ENCODE assay signal across 11 cellular contexts in the genomic region with DNA sequence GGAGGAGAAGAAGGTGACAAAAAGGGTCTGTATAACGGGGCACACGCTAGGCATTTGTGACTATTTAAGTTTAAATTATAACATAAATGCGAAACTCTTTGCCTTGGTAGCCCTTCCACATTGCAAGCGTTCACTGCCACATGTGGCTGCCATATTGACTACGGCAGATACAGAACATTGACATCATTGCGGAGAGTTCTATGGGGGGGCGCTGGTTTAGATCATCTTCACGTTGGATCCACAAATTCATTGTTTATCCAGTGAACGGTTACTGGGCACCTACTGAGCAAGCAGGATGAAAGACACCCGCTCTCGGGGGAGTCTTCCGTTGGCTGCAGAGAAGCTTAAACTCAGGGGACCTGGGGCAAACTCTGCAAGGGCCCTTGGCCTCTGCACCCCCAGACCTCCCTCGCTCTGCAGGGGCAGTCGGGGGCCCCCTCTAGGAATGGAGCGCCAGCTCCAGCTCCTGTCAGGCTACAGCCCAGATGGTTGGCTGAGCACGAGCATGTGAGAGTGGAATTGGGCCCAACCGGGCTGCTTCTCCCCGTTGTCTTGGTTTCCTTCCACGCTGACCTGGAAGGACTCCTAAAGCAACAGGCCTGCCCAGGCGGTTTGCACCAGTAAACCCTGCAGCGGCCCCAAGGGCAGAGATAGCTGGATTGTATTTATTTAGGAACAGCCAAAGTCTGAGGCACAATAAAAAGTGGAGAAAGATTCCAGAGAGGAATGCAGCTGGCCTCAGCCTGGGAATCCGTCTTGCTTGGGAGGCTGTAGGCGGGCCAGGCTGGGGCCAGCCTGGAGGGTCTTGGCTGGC.
A peak's percentile ranks its signal among the peaks of the same experiment; 100 is the strongest.
DNase-seq lines count a peak whose midpoint lies in the region; TF ChIP-seq lines count a peak whose summit lies in the region.
"Had no signal": no experiment of that assay in that cellular context is flagged by ENCODE, and none has a peak within 500 bp of the region (broad histone marks: within the 10 kb centered on the region; RNA-seq: fewer than 3 reads in every experiment).

No MANE protein-coding gene starts in this region.

- H3K9me3 Mint-ChIP-seq in chondrocyte (ENCODE audit: low read depth): no peaks in the 10 kb centered on the region

- peak overlapping the region; percentile 96 for H3K27ac Mint-ChIP-seq in chondrocyte (ENCODE audit: unreplicated experiment)
- H3K27ac Mint-ChIP-seq: activated CD8-positive, alpha-beta T cell treated with anti-CD3 and anti-CD28 coated beads, Interleukin-2, amount 10 ng/mL, durations not matched to agents 7 days and 5 days had no signal

- H3K4me1 Mint-ChIP-seq in chondrocyte (ENCODE audit: low read depth): peaks cover 74% of the 10 kb centered on the region

- no peak for TF ChIP-seq EP300 in suprapubic skin (IDR thresholded peaks at IDR 0.05)

- no peaks in the 10 kb centered on the region for H3K27me3 Mint-ChIP-seq in chondrocyte (ENCODE audit: low read depth)

- H3K27ac ChIP-seq in liver (ENCODE audit: low read depth in 1 of 2, low read length in 2 of 2) (peak overlapping the region; percentile 14 to 63), suprapubic skin (peak overlapping the region; percentile 13)
- H3K27ac ChIP-seq: upper lobe of right lung had no signal

- TF ChIP-seq CTCF in chondrocyte (IDR thresholded peaks at IDR 0.05): no peak
- no peak for TF ChIP-seq CTCF in liver (IDR thresholded peaks at IDR 0.05; ENCODE audit: low read depth, low read length, missing input control)
- no peak for TF ChIP-seq CTCF in suprapubic skin (IDR thresholded peaks at IDR 0.05)

- H3K36me3 Mint-ChIP-seq in chondrocyte (ENCODE audit: low read depth): no peaks in the 10 kb centered on the region

- no peak overlapping the region for H3K9ac ChIP-seq in liver (ENCODE audit: low read depth in 1 of 2, low read length in 2 of 2)

- peak; percentile 25 to 59 for TF ChIP-seq RAD21 in liver (IDR thresholded peaks at IDR 0.05)

- no peak for TF ChIP-seq POLR2A in suprapubic skin (IDR thresholded peaks at IDR 0.05)

- no peaks in the 10 kb centered on the region; the same call in 1 of the 2 replicates for H3K36me3 ChIP-seq in H7 (replicated peaks; ENCODE audit: control insufficient read depth, insufficient read depth, low read length)
- H3K36me3 ChIP-seq in liver (ENCODE audit: control insufficient read depth in 4 of 4, insufficient read depth in 3 of 4, low read depth in 1 of 4, low read length in 3 of 4): peaks cover 3 to 6% (median 4%) of the 10 kb centered on the region in 4 donors
- H3K36me3 ChIP-seq in suprapubic skin: no peaks in the 10 kb centered on the region
- H3K36me3 ChIP-seq: upper lobe of right lung had no signal

- H3K4me3 Mint-ChIP-seq in chondrocyte (ENCODE audit: unreplicated experiment): peak overlapping the region; percentile 49
- H3K4me3 Mint-ChIP-seq: activated CD8-positive, alpha-beta T cell treated with anti-CD3 and anti-CD28 coated beads, Interleukin-2, amount 10 ng/mL, durations not matched to agents 7 days and 5 days had no signal

- H3K4me3 ChIP-seq in H7 (ENCODE audit: insufficient read depth, low read depth, low read length) (no peak overlapping the region), liver (ENCODE audit: low read depth in 1 of 3, low read length in 3 of 3) (no peak overlapping the region), suprapubic skin (no peak overlapping the region)
- H3K4me3 ChIP-seq: upper lobe of right lung had no signal

- DNase-seq in H7 (peak; percentile 63), chondrocyte (ENCODE audit: low spot score) (peak; percentile 90), suprapubic skin (ENCODE audit: low spot score in 2 of 2) (peak in 1 of 2 donors; percentile 72), NCI-H2029 (lab: John Stamatoyannopoulos, UW) (no peak), NCI-H82 (lab: John Stamatoyannopoulos, UW) (no peak), COLO829 (ENCODE audit: low spot score) (no peak)
- DNase-seq in activated CD8-positive, alpha-beta memory T cell treated with anti-CD3 and anti-CD28 coated beads, Interleukin-2, amount 50 U/mL, for 48 hours: no peak
- DNase-seq: activated CD8-positive, alpha-beta T cell treated with anti-CD3 and anti-CD28 coated beads, Interleukin-2, amount 10 ng/mL, durations not matched to agents 7 days and 5 days; NCI-H1105 treated with DMSO at 0.1 percent for 48 hours; upper lobe of right lung had no signal

- H3K4me1 ChIP-seq in liver (ENCODE audit: control insufficient read depth in 4 of 4, insufficient read depth in 4 of 4, low read length in 3 of 4): peaks cover 22 to 65% (median 58%) of the 10 kb centered on the region in 4 donors
- H3K4me1 ChIP-seq in suprapubic skin: peaks cover 49% of the 10 kb centered on the region

- 57% methylated on average over 23 of the region's 23 CpGs for WGBS in liver
- WGBS in suprapubic skin: 60% methylated on average over 15 of the region's 23 CpGs

- H3K9me3 ChIP-seq in liver (ENCODE audit: control insufficient read depth in 4 of 4, low read length in 3 of 4): no peaks in the 10 kb centered on the region
- no peaks in the 10 kb centered on the region for H3K9me3 ChIP-seq in suprapubic skin
- H3K9me3 ChIP-seq: upper lobe of right lung had no signal

- H3K27me3 ChIP-seq in H7 (ENCODE audit: control insufficient read depth, insufficient read depth, low read length): no peaks in the 10 kb centered on the region
- H3K27me3 ChIP-seq in liver (ENCODE audit: control insufficient read depth in 4 of 4, insufficient read depth in 4 of 4, low read length in 3 of 4): no peaks in the 10 kb centered on the region
- no peaks in the 10 kb centered on the region for H3K27me3 ChIP-seq in suprapubic skin
- H3K27me3 ChIP-seq: upper lobe of right lung had no signal

TF ChIP-seq in liver, 16 proteins besides CTCF, POLR2A, EP300 and RAD21:
- peak; percentile 35 for TF ChIP-seq FOXA2 (IDR thresholded peaks at IDR 0.05)
- peak; percentile 73 to 76 for TF ChIP-seq HNF4A (conservative IDR thresholded peaks at IDR 0.05)
- TF ChIP-seq, protein P1, sequence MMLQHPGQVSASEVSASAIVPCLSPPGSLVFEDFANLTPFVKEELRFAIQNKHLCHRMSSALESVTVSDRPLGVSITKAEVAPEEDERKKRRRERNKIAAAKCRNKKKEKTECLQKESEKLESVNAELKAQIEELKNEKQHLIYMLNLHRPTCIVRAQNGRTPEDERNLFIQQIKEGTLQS (IDR thresholded peaks at IDR 0.05): peak; percentile 10
- no peak for TF ChIP-seq YY1 (IDR thresholded peaks at IDR 0.05)
- TF ChIP-seq GABPA (IDR thresholded peaks at IDR 0.05 in 1 of 2, conservative IDR thresholded peaks at IDR 0.05 in 1 of 2): no peak
- TF ChIP-seq, protein P2, sequence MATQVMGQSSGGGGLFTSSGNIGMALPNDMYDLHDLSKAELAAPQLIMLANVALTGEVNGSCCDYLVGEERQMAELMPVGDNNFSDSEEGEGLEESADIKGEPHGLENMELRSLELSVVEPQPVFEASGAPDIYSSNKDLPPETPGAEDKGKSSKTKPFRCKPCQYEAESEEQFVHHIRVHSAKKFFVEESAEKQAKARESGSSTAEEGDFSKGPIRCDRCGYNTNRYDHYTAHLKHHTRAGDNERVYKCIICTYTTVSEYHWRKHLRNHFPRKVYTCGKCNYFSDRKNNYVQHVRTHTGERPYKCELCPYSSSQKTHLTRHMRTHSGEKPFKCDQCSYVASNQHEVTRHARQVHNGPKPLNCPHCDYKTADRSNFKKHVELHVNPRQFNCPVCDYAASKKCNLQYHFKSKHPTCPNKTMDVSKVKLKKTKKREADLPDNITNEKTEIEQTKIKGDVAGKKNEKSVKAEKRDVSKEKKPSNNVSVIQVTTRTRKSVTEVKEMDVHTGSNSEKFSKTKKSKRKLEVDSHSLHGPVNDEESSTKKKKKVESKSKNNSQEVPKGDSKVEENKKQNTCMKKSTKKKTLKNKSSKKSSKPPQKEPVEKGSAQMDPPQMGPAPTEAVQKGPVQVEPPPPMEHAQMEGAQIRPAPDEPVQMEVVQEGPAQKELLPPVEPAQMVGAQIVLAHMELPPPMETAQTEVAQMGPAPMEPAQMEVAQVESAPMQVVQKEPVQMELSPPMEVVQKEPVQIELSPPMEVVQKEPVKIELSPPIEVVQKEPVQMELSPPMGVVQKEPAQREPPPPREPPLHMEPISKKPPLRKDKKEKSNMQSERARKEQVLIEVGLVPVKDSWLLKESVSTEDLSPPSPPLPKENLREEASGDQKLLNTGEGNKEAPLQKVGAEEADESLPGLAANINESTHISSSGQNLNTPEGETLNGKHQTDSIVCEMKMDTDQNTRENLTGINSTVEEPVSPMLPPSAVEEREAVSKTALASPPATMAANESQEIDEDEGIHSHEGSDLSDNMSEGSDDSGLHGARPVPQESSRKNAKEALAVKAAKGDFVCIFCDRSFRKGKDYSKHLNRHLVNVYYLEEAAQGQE (IDR thresholded peaks at IDR 0.05): peak; percentile 52
- peak; percentile 32 for TF ChIP-seq HNF4G (IDR thresholded peaks at IDR 0.05)
- peak; percentile 85 for TF ChIP-seq SP1 (IDR thresholded peaks at IDR 0.05)
- no peak for TF ChIP-seq TAF1 (conservative IDR thresholded peaks at IDR 0.05)
- TF ChIP-seq, protein P3, sequence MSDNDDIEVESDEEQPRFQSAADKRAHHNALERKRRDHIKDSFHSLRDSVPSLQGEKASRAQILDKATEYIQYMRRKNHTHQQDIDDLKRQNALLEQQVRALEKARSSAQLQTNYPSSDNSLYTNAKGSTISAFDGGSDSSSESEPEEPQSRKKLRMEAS (IDR thresholded peaks at IDR 0.05): peak; percentile 31
- peak; percentile 62 for TF ChIP-seq NR2F2 (IDR thresholded peaks at IDR 0.05)
- peak in 1 of 2 donors; percentile 44 for TF ChIP-seq JUND (IDR thresholded peaks at IDR 0.05)
- TF ChIP-seq RXRA (IDR thresholded peaks at IDR 0.05): peak; percentile 87 to 89
TF ChIP-seq in liver: peak in this region for 10.

Comparison
In these comparisons a context has a peak if more than half of its experiments do, and no peak if none do; other contexts are left out.
1. DNase-seq: peak in H7 (single experiment) and chondrocyte (single experiment); none in NCI-H2029 (single experiment), NCI-H82 (single experiment), COLO829 (single experiment) and activated CD8-positive, alpha-beta memory T cell treated with anti-CD3 and anti-CD28 coated beads, Interleukin-2, amount 50 U/mL, for 48 hours (single experiment).